9 cellular contexts compared by ENCODE assay signal in genomic region chr15:38647683-38648082, GRCh38.
DNase-seq lines count a peak whose midpoint lies in the region; ATAC-seq and TF ChIP-seq lines count a peak whose summit lies in the region.
"Had no signal": no experiment of that assay in that cellular context is flagged by ENCODE, and none has a peak within 500 bp of the region (broad histone marks: within the 10 kb centered on the region; RNA-seq: fewer than 3 reads in every experiment).

No MANE protein-coding gene starts in this region.

- peak; percentile 51 for TF ChIP-seq CTCF in neural crest cell (conservative IDR thresholded peaks at IDR 0.05)

- no peaks in the 10 kb centered on the region for H3K27me3 Mint-ChIP-seq in effector memory CD8-positive, alpha-beta T cell
- H3K27me3 Mint-ChIP-seq in neural crest cell (ENCODE audit: low read depth) = no peaks in the 10 kb centered on the region

- H3K9me3 Mint-ChIP-seq in effector memory CD8-positive, alpha-beta T cell = no peaks in the 10 kb centered on the region
- peaks cover 8% of the 10 kb centered on the region for H3K9me3 Mint-ChIP-seq in neural crest cell

- H3K4me3 Mint-ChIP-seq in effector memory CD8-positive, alpha-beta T cell = no peak overlapping the region
- H3K4me3 Mint-ChIP-seq in neural crest cell = no peak overlapping the region

- ATAC-seq in effector memory CD8-positive, alpha-beta T cell (replicated peaks) = no peak
- ATAC-seq in GM18907 (IDR thresholded peaks at IDR 0.05; ENCODE audit: unreplicated experiment) (no peak), HG03025 (IDR thresholded peaks at IDR 0.05; ENCODE audit: low FRiP score, unreplicated experiment) (no peak), HG03108 (IDR thresholded peaks at IDR 0.05; ENCODE audit: unreplicated experiment) (no peak)

- peak overlapping the region; percentile 68 to 78 for H3K27ac Mint-ChIP-seq in effector memory CD8-positive, alpha-beta T cell
- H3K27ac Mint-ChIP-seq in neural crest cell (ENCODE audit: unreplicated experiment) = no peak overlapping the region

- peaks cover 9% of the 10 kb centered on the region for H3K36me3 Mint-ChIP-seq in effector memory CD8-positive, alpha-beta T cell (ENCODE audit: insufficient read depth)
- H3K36me3 Mint-ChIP-seq in neural crest cell (ENCODE audit: low read depth) = no peaks in the 10 kb centered on the region

- DNase-seq in EH (ENCODE audit: low read depth) (peak; percentile 32), M059J (ENCODE audit: low read depth) (peak; percentile 26), neural crest cell (ENCODE audit: low read depth, low spot score) (no peak)
- no peak for DNase-seq in effector memory CD8-positive, alpha-beta T cell
- DNase-seq: effector CD4-positive, alpha-beta T cell; stomach had no signal

- H3K4me1 Mint-ChIP-seq in effector memory CD8-positive, alpha-beta T cell (ENCODE audit: low read depth in 2 of 2) = peaks cover 34 to 64% of the 10 kb centered on the region in 2 donors
- peaks cover 4% of the 10 kb centered on the region for H3K4me1 Mint-ChIP-seq in neural crest cell

Comparison
In these comparisons a context has a peak if more than half of its experiments do, and no peak if none do; other contexts are left out.
1. DNase-seq: peak in EH (single experiment) and M059J (single experiment); none in effector memory CD8-positive, alpha-beta T cell (0 of 3) and neural crest cell (single experiment).